ENCODE assay signal across 5 cellular contexts in the genomic region with DNA sequence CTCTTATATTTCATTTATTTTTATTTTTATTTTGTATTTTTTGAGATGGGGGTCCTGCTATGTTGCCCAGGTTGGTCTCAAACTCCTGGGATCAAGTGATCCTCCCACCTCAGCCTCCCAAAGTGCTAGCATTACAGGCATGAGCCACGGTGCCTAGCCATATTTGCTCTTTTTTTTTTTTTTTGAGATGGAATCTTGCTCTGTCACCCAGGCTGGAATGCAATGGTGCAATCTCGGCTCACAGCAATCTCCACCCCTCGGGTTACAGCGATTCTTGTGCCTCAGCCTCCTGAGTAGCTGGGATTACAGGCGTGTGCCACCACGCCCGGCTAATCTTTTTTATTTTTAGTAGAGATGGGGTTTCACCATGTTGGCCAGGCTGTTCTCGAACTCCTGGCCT. TPM values are rescaled to one million over a fixed set of nuclear protein-coding genes. Genes with fewer than 3 reads are reported as not detected.
"Had no signal": no experiment of that assay in that cellular context is flagged by ENCODE, and none has a peak within 500 bp of the region (broad histone marks: within the 10 kb centered on the region; RNA-seq: fewer than 3 reads in every experiment).

No MANE protein-coding gene starts in this region.

RNA-seq across cellular contexts. Expression of gene TFCP2L1, which starts 46.3 kb away (rescaled TPM):
- total RNA-seq: activated CD4-positive, alpha-beta T cell treated with anti-CD3 and anti-CD28 coated beads, Interleukin-2, amount 10 ng/mL, durations not matched to agents 24 days and 14 days; fibroblast of lung; fibroblast of villous mesenchyme; glomerular endothelial cell; T-helper 1 cell treated with Interleukin-12 subunit alpha and Interleukin-12 subunit beta and Interleukin-4 antibody, amounts not matched to agents 30 ng/mL and 1 ng/mL, for 36 hours had no signal
- polyA plus RNA-seq: fibroblast of lung had no signal
